20 cellular contexts compared by ENCODE assay signal in the genomic region with DNA sequence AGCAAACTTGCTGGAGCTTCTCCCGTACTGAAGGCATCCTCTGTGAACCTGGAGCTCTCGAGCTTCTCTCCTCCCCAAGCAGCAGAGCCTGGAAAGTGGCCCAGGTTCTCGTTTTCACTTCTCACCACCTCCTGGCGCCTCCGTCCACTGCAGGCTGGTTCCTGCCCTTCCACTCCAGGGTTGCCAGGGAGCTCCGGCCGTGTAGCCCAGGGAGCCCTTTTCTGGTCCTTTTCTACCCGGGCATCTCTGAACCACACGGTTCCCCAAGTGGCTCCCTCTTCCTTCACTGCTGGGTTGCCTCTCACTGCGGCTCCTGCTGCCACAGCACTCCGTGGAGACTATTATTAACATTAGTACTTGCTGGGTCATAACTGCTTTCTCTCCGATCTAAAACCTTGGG.
DNase-seq lines count a peak whose midpoint lies in the region; ATAC-seq, FAIRE-seq and TF ChIP-seq lines count a peak whose summit lies in the region.
"Had no signal": no experiment of that assay in that cellular context is flagged by ENCODE, and none has a peak within 500 bp of the region (broad histone marks: within the 10 kb centered on the region; RNA-seq: fewer than 3 reads in every experiment).

No MANE protein-coding gene starts in this region.

- H4K20me1 ChIP-seq in H1 (replicated peaks in 1 of 2; ENCODE audit: control insufficient read depth in 1 of 2, insufficient read depth in 2 of 2, low read length in 2 of 2) = peaks cover 0 to 4% of the 10 kb centered on the region in 2 experiments
- H4K20me1 ChIP-seq in neural progenitor cell (ENCODE audit: low read depth) = no peaks in the 10 kb centered on the region
- H4K20me1 ChIP-seq in Karpas-422 (ENCODE audit: insufficient read depth, low read depth, low read length) = no peaks in the 10 kb centered on the region

- H2BK12ac ChIP-seq in H1 (ENCODE audit: low read depth, low read length) = 0 out of 2 replicates have a peak overlapping the region, but pooled peaks have one; percentile 60

- no peak overlapping the region for H4K91ac ChIP-seq in H1 (replicated peaks; ENCODE audit: insufficient read length, low read length)

- H3K79me2 ChIP-seq in H1 (ENCODE audit: control insufficient read depth in 1 of 2, insufficient read depth in 2 of 2, low read length in 2 of 2) (no peaks in the 10 kb centered on the region), neural progenitor cell (ENCODE audit: low read depth) (no peaks in the 10 kb centered on the region), Karpas-422 (ENCODE audit: low read length) (no peaks in the 10 kb centered on the region)

- H3K23me2 ChIP-seq in H1 (ENCODE audit: low read depth, low read length) = peaks cover 10% of the 10 kb centered on the region; the same call in 1 of the 2 replicates

- 0 out of 2 replicates have a peak overlapping the region, but pooled peaks have one; percentile 39 for H2AFZ ChIP-seq in H1 (ENCODE audit: low read length)
- no peak overlapping the region for H2AFZ ChIP-seq in neural progenitor cell (replicated peaks)
- no peak overlapping the region for H2AFZ ChIP-seq in Karpas-422 (ENCODE audit: low read length)
- H2AFZ ChIP-seq: PC-9 had no signal

- H3K4me1 ChIP-seq in H1 (replicated peaks in 1 of 4; ENCODE audit: control insufficient read depth in 3 of 4, insufficient read depth in 4 of 4, low read length in 3 of 4) = peaks cover 2 to 7% (median 5%) of the 10 kb centered on the region in 4 experiments; a peak in 6 of 7 replicates
- H3K4me1 ChIP-seq in neural progenitor cell = peaks cover 14% of the 10 kb centered on the region
- no peaks in the 10 kb centered on the region for H3K4me1 ChIP-seq in Karpas-422 (ENCODE audit: low read length)

- H4K5ac ChIP-seq in H1 (ENCODE audit: insufficient read length, low read depth, low read length) = no peak overlapping the region

- no peak for TF ChIP-seq POLR2A in H1 (IDR thresholded peaks at IDR 0.05; ENCODE audit: control extremely low read depth in 1 of 2, low read depth in 2 of 2, low read length in 2 of 2)

- H3K4me2 ChIP-seq in H1 (ENCODE audit: insufficient read depth in 1 of 2, low read depth in 2 of 2, low read length in 2 of 2) (no peak overlapping the region), neural progenitor cell (no peak overlapping the region), Karpas-422 (ENCODE audit: low read depth, low read length, poor library complexity, severe bottlenecking) (no peak overlapping the region)
- H3K4me2 ChIP-seq: PC-9 had no signal

- H3K27me3 ChIP-seq in H1 (replicated peaks in 1 of 4; ENCODE audit: control insufficient read depth in 3 of 4, extremely low read depth in 1 of 4, insufficient read depth in 3 of 4, low read length in 3 of 4) (no peaks in the 10 kb centered on the region; a peak in 1 of 7 replicates), neural progenitor cell (no peaks in the 10 kb centered on the region), Karpas-422 (ENCODE audit: low read length) (no peaks in the 10 kb centered on the region)

- no peaks in the 10 kb centered on the region; a peak in 1 of 8 replicates for H3K36me3 ChIP-seq in H1 (ENCODE audit: control insufficient read depth in 2 of 4, insufficient read depth in 4 of 4, low read length in 3 of 4)
- no peaks in the 10 kb centered on the region for H3K36me3 ChIP-seq in neural progenitor cell
- no peaks in the 10 kb centered on the region for H3K36me3 ChIP-seq in Karpas-422 (ENCODE audit: insufficient read depth, low read length)

- H3K9ac ChIP-seq in H1 (replicated peaks in 1 of 4; ENCODE audit: extremely low read depth in 1 of 4, low read depth in 3 of 4, low read length in 3 of 4) = no peak overlapping the region
- H3K9ac ChIP-seq in neural progenitor cell = no peak overlapping the region
- H3K9ac ChIP-seq in Karpas-422 (ENCODE audit: low read length) = no peak overlapping the region

- H3K79me1 ChIP-seq in H1 (ENCODE audit: low read depth, low read length) = peaks cover 3% of the 10 kb centered on the region

- H3K4me1 Mint-ChIP-seq in natural killer cell treated with Interleukin-12 subunit alpha and Interleukin-12 subunit beta and Interleukin-15 and Interleukin-18, amount 100 ng/mL, for 72 hours (ENCODE audit: low read depth in 2 of 2) = no peaks in the 10 kb centered on the region
- H3K4me1 Mint-ChIP-seq in natural killer cell (no peaks in the 10 kb centered on the region), neural progenitor cell (peaks cover 8% of the 10 kb centered on the region)
- H3K4me1 Mint-ChIP-seq: CD4-positive, CD25-positive, alpha-beta regulatory T cell had no signal

- H4K8ac ChIP-seq in H1 (ENCODE audit: extremely low read depth, insufficient read depth, low read length) = no peak overlapping the region

- H3K56ac ChIP-seq in H1 (replicated peaks; ENCODE audit: insufficient read length, low read depth, low read length) = no peak overlapping the region

- FAIRE-seq in H1 (lab: Jason Lieb, UNC) = no peak
- FAIRE-seq: D721Med, GM18507 had no signal

- no peaks in the 10 kb centered on the region for H3K36me3 Mint-ChIP-seq in natural killer cell treated with Interleukin-12 subunit alpha and Interleukin-12 subunit beta and Interleukin-15 and Interleukin-18, amount 100 ng/mL, for 72 hours
- H3K36me3 Mint-ChIP-seq in natural killer cell (no peaks in the 10 kb centered on the region), neural progenitor cell (no peaks in the 10 kb centered on the region)
- H3K36me3 Mint-ChIP-seq: CD4-positive, CD25-positive, alpha-beta regulatory T cell had no signal

- H3K14ac ChIP-seq in H1 (ENCODE audit: insufficient read length) = no peak overlapping the region

- TF ChIP-seq EP300 in H1 (IDR thresholded peaks at IDR 0.05; ENCODE audit: borderline replicate concordance in 1 of 2, low read depth in 2 of 2, low read length in 2 of 2) = no peak

- no peak overlapping the region for H2BK15ac ChIP-seq in H1 (ENCODE audit: low read length)

- 0 out of 2 replicates have a peak overlapping the region, but pooled peaks have one; percentile 12 for H2BK5ac ChIP-seq in H1 (ENCODE audit: low read depth, low read length)

- no peak for ATAC-seq in natural killer cell treated with Interleukin-12 subunit alpha and Interleukin-12 subunit beta and Interleukin-15 and Interleukin-18, amount 100 ng/mL, for 72 hours
- no peak for ATAC-seq in natural killer cell
- no peak for ATAC-seq in HG02973 (IDR thresholded peaks at IDR 0.05; ENCODE audit: unreplicated experiment)

- H3K4ac ChIP-seq in H1 (replicated peaks; ENCODE audit: insufficient read length, low read depth, low read length) = no peak overlapping the region

- H3K18ac ChIP-seq in H1 (ENCODE audit: extremely low read depth, low read length) = no peak overlapping the region

- no peak overlapping the region for H3K4me3 Mint-ChIP-seq in natural killer cell treated with Interleukin-12 subunit alpha and Interleukin-12 subunit beta and Interleukin-15 and Interleukin-18, amount 100 ng/mL, for 72 hours
- H3K4me3 Mint-ChIP-seq in natural killer cell (no peak overlapping the region), neural progenitor cell (peak overlapping the region; percentile 6)
- H3K4me3 Mint-ChIP-seq: CD4-positive, CD25-positive, alpha-beta regulatory T cell had no signal

- peaks cover 14% of the 10 kb centered on the region for H3F3A ChIP-seq in neural progenitor cell (ENCODE audit: low read depth)

- no peak overlapping the region for H2BK20ac ChIP-seq in H1 (ENCODE audit: low read length)

- no peak overlapping the region for H3K23ac ChIP-seq in H1 (ENCODE audit: insufficient read length)

- H3K4me3 ChIP-seq in H1 (ENCODE audit: extremely low read depth in 1 of 4, insufficient read depth in 2 of 4, low read depth in 3 of 4, low read length in 4 of 4) (no peak overlapping the region), neural progenitor cell (no peak overlapping the region), Karpas-422 (ENCODE audit: low read length) (no peak overlapping the region)
- H3K4me3 ChIP-seq: PC-9 had no signal

- H3K27me3 Mint-ChIP-seq in natural killer cell treated with Interleukin-12 subunit alpha and Interleukin-12 subunit beta and Interleukin-15 and Interleukin-18, amount 100 ng/mL, for 72 hours = peaks cover 4 to 18% of the 10 kb centered on the region in 2 donors
- peaks cover 0 to 7% of the 10 kb centered on the region in 2 donors for H3K27me3 Mint-ChIP-seq in natural killer cell (ENCODE audit: low read depth in 2 of 2)
- H3K27me3 Mint-ChIP-seq in neural progenitor cell (ENCODE audit: insufficient read depth, low read depth) = peaks cover 9% of the 10 kb centered on the region
- H3K27me3 Mint-ChIP-seq: CD4-positive, CD25-positive, alpha-beta regulatory T cell had no signal

- H3K27ac ChIP-seq in H1 (ENCODE audit: low read depth, low read length) (no peak overlapping the region), neural progenitor cell (no peak overlapping the region), Karpas-422 (ENCODE audit: low read length) (no peak overlapping the region)
- H3K27ac ChIP-seq: PC-9, RWPE1 had no signal

- no peak overlapping the region for H2AK5ac ChIP-seq in H1 (ENCODE audit: low read depth, low read length)

- no peaks in the 10 kb centered on the region for H3K9me3 Mint-ChIP-seq in natural killer cell treated with Interleukin-12 subunit alpha and Interleukin-12 subunit beta and Interleukin-15 and Interleukin-18, amount 100 ng/mL, for 72 hours
- no peaks in the 10 kb centered on the region for H3K9me3 Mint-ChIP-seq in natural killer cell
- peaks cover 2% of the 10 kb centered on the region for H3K9me3 Mint-ChIP-seq in neural progenitor cell

- H3K9me3 ChIP-seq in H1 (ENCODE audit: insufficient read depth in 2 of 2, low read depth in 1 of 2, low read length in 1 of 2) (no peaks in the 10 kb centered on the region), neural progenitor cell (ENCODE audit: low read depth) (no peaks in the 10 kb centered on the region), Karpas-422 (ENCODE audit: low read length) (no peaks in the 10 kb centered on the region)

- H2BK120ac ChIP-seq in H1 (replicated peaks; ENCODE audit: low read depth, low read length) = no peak overlapping the region

- POLR2A ChIA-PET in H1 (lab: Charles Lee; ENCODE audit: partially characterized antibody) = interaction anchor here (0.6 to 1.0 kb wide), 2 partner anchors 16 to 100 kb away, joined by 3 to 4 read pairs; no protein-coding TSS in a partner anchor

- DNase-seq in natural killer cell treated with Interleukin-12 subunit alpha and Interleukin-12 subunit beta and Interleukin-15 and Interleukin-18, amount 100 ng/mL, for 72 hours (ENCODE audit: low spot score) = peak; percentile 56
- DNase-seq in natural killer cell (no peak), H1 (ENCODE audit: low read depth in 1 of 2, low spot score in 2 of 2) (no peak), neural progenitor cell (ENCODE audit: low spot score) (no peak), Karpas-422 (no peak), activated gamma-delta T cell treated with Interleukin-2 at 50 U/mL for 16 hours (no peak), NCI-H774 (lab: John Stamatoyannopoulos, UW) (no peak)
- DNase-seq: CD4-positive, CD25-positive, alpha-beta regulatory T cell; H7; KBM-7; MM.1S; NCI-H2029 treated with DMSO at 0.1 percent for 48 hours; NCI-H446 treated with DMSO at 0.1 percent for 48 hours; NCI-H526; PC-9; SHP77 treated with DMSO at 0.1 percent for 48 hours had no signal

- H3K9me2 ChIP-seq in Karpas-422 (replicated peaks; ENCODE audit: insufficient read depth, low read length) = no peaks in the 10 kb centered on the region

- no peak overlapping the region for H3K27ac Mint-ChIP-seq in natural killer cell treated with Interleukin-12 subunit alpha and Interleukin-12 subunit beta and Interleukin-15 and Interleukin-18, amount 100 ng/mL, for 72 hours
- H3K27ac Mint-ChIP-seq in natural killer cell (no peak overlapping the region), neural progenitor cell (no peak overlapping the region)
- H3K27ac Mint-ChIP-seq: CD4-positive, CD25-positive, alpha-beta regulatory T cell had no signal

- intact Hi-C loops in natural killer cell (cut with micrococcal nuclease) = no loop called here

- no peak for TF ChIP-seq CTCF in natural killer cell (IDR thresholded peaks at IDR 0.05)
- no peak for TF ChIP-seq CTCF in H1 (IDR thresholded peaks at IDR 0.05; ENCODE audit: control extremely low read depth in 1 of 3, insufficient read depth in 1 of 3, low read depth in 1 of 3, low read length in 3 of 3)
- no peak for TF ChIP-seq CTCF in neural progenitor cell (IDR thresholded peaks at IDR 0.05)

- CTCF ChIA-PET in H1 (lab: Charles Lee; ENCODE audit: partially characterized antibody) = interaction anchor here (0.6 to 1.4 kb wide), 4 partner anchors 10 to 451 kb away, joined by 3 to 4 read pairs (median 4); no protein-coding TSS in a partner anchor

- WGBS in H1 (ENCODE audit: extremely low coverage in 1 of 2, insufficient coverage in 1 of 2, insufficient read length in 1 of 2, insufficient replicate concordance in 2 of 2, low coverage in 1 of 2, low lambda C conversion rate in 2 of 2, missing lambda C conversion rate in 1 of 2), 2 experiments = 91% methylated on average over 10 of the region's 12 CpGs; no CpG with 5 or more reads in 1 of the 2 experiments

- TF ChIP-seq RAD21 in H1 (IDR thresholded peaks at IDR 0.05 in 1 of 2, conservative IDR thresholded peaks at IDR 0.05 in 1 of 2; ENCODE audit: low read depth in 2 of 2, low read length in 2 of 2) = no peak
